Comparison of ENCODE assay signal across 1 cellular context in genomic region chr12:92138144-92138543, GRCh38.
TF ChIP-seq lines count a peak whose summit lies in the region.

No MANE protein-coding gene starts in this region.

TF ChIP-seq in H1, 55 proteins besides CTCF, POLR2A, EP300 and RAD21:
- TF ChIP-seq USF2 (IDR thresholded peaks at IDR 0.05; ENCODE audit: low read length) = no peak
TF ChIP-seq in H1: peak in this region for 0.
